Comparison of ENCODE assay signal across 30 cellular contexts in genomic region chr4:184056877-184057276, GRCh38.
"Had no signal": no experiment of that assay in that cellular context is flagged by ENCODE, and none has a peak within 500 bp of the region (broad histone marks: within the 10 kb centered on the region; RNA-seq: fewer than 3 reads in every experiment).

No MANE protein-coding gene starts in this region.

- H3K27me3 ChIP-seq: adrenal gland, body of pancreas, cardiac muscle cell had no signal

- H3K27ac Mint-ChIP-seq: activated CD4-positive, alpha-beta memory T cell treated with anti-CD3 and anti-CD28 coated beads for 36 hours; activated CD8-positive, alpha-beta memory T cell treated with anti-CD3 and anti-CD28 coated beads, Interleukin-2, amount 10 ng/mL, durations not matched to agents 7 days and 5 days; activated CD8-positive, alpha-beta T cell treated with anti-CD3 and anti-CD28 coated beads, Interleukin-2, amount 10 ng/mL, durations not matched to agents 7 days and 5 days; activated naive CD4-positive, alpha-beta T cell treated with anti-CD3 and anti-CD28 coated beads for 36 hours; activated naive CD4-positive, alpha-beta T cell treated with anti-CD3 and anti-CD28 coated beads, Interleukin-2, amount 50 U/mL, for 24 hours; activated naive CD8-positive, alpha-beta T cell treated with anti-CD3 and anti-CD28 coated beads for 36 hours; activated naive CD8-positive, alpha-beta T cell treated with anti-CD3 and anti-CD28 coated beads, Interleukin-2, amount 50 U/mL, for 24 hours; activated T-helper 1 cell treated with anti-CD3 and anti-CD28 coated beads, Interleukin-12 subunit alpha, Interleukin-12 subunit beta, Interleukin-2, Interleukin-4 antibody, amounts not matched to agents 30 ng/mL and 10 ng/mL and 1 ng/mL, durations not matched to agents 14 hours and 24 hours and 36 hours; activated T-helper 2 cell treated with anti-CD3 and anti-CD28 coated beads, Interferon-gamma antibody, Interleukin-2, Interleukin-4, amounts not matched to agents 10 μg/mL and 5 μg/mL and 100 μg/mL, durations not matched to agents 14 hours and 24 hours and 36 hours; WTC11 had no signal

- H3K4me1 ChIP-seq: adrenal gland, body of pancreas had no signal

- H3K27ac ChIP-seq: adrenal gland, body of pancreas, cardiac muscle cell, VCaP had no signal

- DNase-seq: activated CD4-positive, alpha-beta memory T cell treated with anti-CD3 and anti-CD28 coated beads for 36 hours; activated CD4-positive, alpha-beta T cell treated with anti-CD3 and anti-CD28 coated beads for 48 hours; activated CD8-positive, alpha-beta memory T cell treated with anti-CD3 and anti-CD28 coated beads, Interleukin-2, amount 10 ng/mL, durations not matched to agents 7 days and 5 days; activated CD8-positive, alpha-beta memory T cell treated with anti-CD3 and anti-CD28 coated beads, Interleukin-2, amount 50 U/mL, for 4 hours; activated CD8-positive, alpha-beta T cell treated with anti-CD3 and anti-CD28 coated beads, Interleukin-2, amount 10 ng/mL, durations not matched to agents 7 days and 5 days; activated effector memory CD4-positive, alpha-beta T cell treated with anti-CD3 and anti-CD28 coated beads, Interleukin-2, amount 50 U/mL, for 16 hours; activated naive CD4-positive, alpha-beta T cell treated with anti-CD3 and anti-CD28 coated beads for 36 hours; activated naive CD8-positive, alpha-beta T cell treated with anti-CD3 and anti-CD28 coated beads for 36 hours; activated naive CD8-positive, alpha-beta T cell treated with anti-CD3 and anti-CD28 coated beads, Interleukin-2, amount 50 U/mL, for 24 hours; activated T-cell treated with anti-CD3 and anti-CD28 coated beads, Interleukin-2, amount 50 U/mL, for 1 hour; activated T-cell treated with anti-CD3 and anti-CD28 coated beads, Interleukin-2, amount 50 U/mL, for 48 hours; adrenal gland; amygdala; aorta; body of pancreas; central memory CD4-positive, alpha-beta T cell; cerebellar nuclear complex; effector CD8-positive, alpha-beta T cell; foreskin fibroblast; head of caudate nucleus; T-helper 2 cell had no signal

- H3K4me1 Mint-ChIP-seq: activated CD8-positive, alpha-beta memory T cell treated with anti-CD3 and anti-CD28 coated beads, Interleukin-2, amount 10 ng/mL, durations not matched to agents 7 days and 5 days; activated naive CD4-positive, alpha-beta T cell treated with anti-CD3 and anti-CD28 coated beads, Interleukin-2, amount 50 U/mL, for 24 hours; activated naive CD8-positive, alpha-beta T cell treated with anti-CD3 and anti-CD28 coated beads for 36 hours; activated naive CD8-positive, alpha-beta T cell treated with anti-CD3 and anti-CD28 coated beads, Interleukin-2, amount 50 U/mL, for 24 hours had no signal

- H3K36me3 ChIP-seq: adrenal gland, cardiac muscle cell had no signal

- H3K4me3 ChIP-seq: adrenal gland, body of pancreas, cardiac muscle cell had no signal

- H3K27me3 Mint-ChIP-seq: activated naive CD8-positive, alpha-beta T cell treated with anti-CD3 and anti-CD28 coated beads, Interleukin-2, amount 50 U/mL, for 24 hours had no signal

- H3K4me3 Mint-ChIP-seq: activated CD4-positive, alpha-beta memory T cell treated with anti-CD3 and anti-CD28 coated beads for 36 hours; activated CD8-positive, alpha-beta memory T cell treated with anti-CD3 and anti-CD28 coated beads, Interleukin-2, amount 10 ng/mL, durations not matched to agents 7 days and 5 days; activated CD8-positive, alpha-beta T cell treated with anti-CD3 and anti-CD28 coated beads, Interleukin-2, amount 10 ng/mL, durations not matched to agents 7 days and 5 days; activated naive CD4-positive, alpha-beta T cell treated with anti-CD3 and anti-CD28 coated beads for 36 hours; activated naive CD4-positive, alpha-beta T cell treated with anti-CD3 and anti-CD28 coated beads, Interleukin-2, amount 50 U/mL, for 24 hours; activated naive CD8-positive, alpha-beta T cell treated with anti-CD3 and anti-CD28 coated beads for 36 hours; activated naive CD8-positive, alpha-beta T cell treated with anti-CD3 and anti-CD28 coated beads, Interleukin-2, amount 50 U/mL, for 24 hours; activated T-helper 1 cell treated with anti-CD3 and anti-CD28 coated beads, Interleukin-12 subunit alpha, Interleukin-12 subunit beta, Interleukin-2, Interleukin-4 antibody, amounts not matched to agents 30 ng/mL and 10 ng/mL and 1 ng/mL, durations not matched to agents 14 hours and 24 hours and 36 hours; WTC11 had no signal

- ATAC-seq: activated CD8-positive, alpha-beta memory T cell treated with anti-CD3 and anti-CD28 coated beads, Interleukin-2, amount 10 ng/mL, durations not matched to agents 7 days and 5 days; activated CD8-positive, alpha-beta T cell treated with anti-CD3 and anti-CD28 coated beads, Interleukin-2, amount 10 ng/mL, durations not matched to agents 7 days and 5 days; activated naive CD8-positive, alpha-beta T cell treated with anti-CD3 and anti-CD28 coated beads, Interleukin-2, amount 50 U/mL, for 24 hours; body of pancreas; esophagus mucosa; WTC11 had no signal

- H3K9me3 Mint-ChIP-seq: activated CD4-positive, alpha-beta memory T cell treated with anti-CD3 and anti-CD28 coated beads for 36 hours; activated naive CD4-positive, alpha-beta T cell treated with anti-CD3 and anti-CD28 coated beads for 36 hours; activated naive CD8-positive, alpha-beta T cell treated with anti-CD3 and anti-CD28 coated beads for 36 hours; activated naive CD8-positive, alpha-beta T cell treated with anti-CD3 and anti-CD28 coated beads, Interleukin-2, amount 50 U/mL, for 24 hours; activated T-helper 1 cell treated with anti-CD3 and anti-CD28 coated beads, Interleukin-12 subunit alpha, Interleukin-12 subunit beta, Interleukin-2, Interleukin-4 antibody, amounts not matched to agents 30 ng/mL and 10 ng/mL and 1 ng/mL, durations not matched to agents 14 hours and 24 hours and 36 hours; activated T-helper 2 cell treated with anti-CD3 and anti-CD28 coated beads, Interferon-gamma antibody, Interleukin-2, Interleukin-4, amounts not matched to agents 10 μg/mL and 5 μg/mL and 100 μg/mL, durations not matched to agents 14 hours and 24 hours and 36 hours; WTC11 had no signal

- H3K36me3 Mint-ChIP-seq: activated CD4-positive, alpha-beta memory T cell treated with anti-CD3 and anti-CD28 coated beads for 36 hours; activated CD8-positive, alpha-beta memory T cell treated with anti-CD3 and anti-CD28 coated beads, Interleukin-2, amount 10 ng/mL, durations not matched to agents 7 days and 5 days; activated naive CD4-positive, alpha-beta T cell treated with anti-CD3 and anti-CD28 coated beads, Interleukin-2, amount 50 U/mL, for 24 hours; activated naive CD8-positive, alpha-beta T cell treated with anti-CD3 and anti-CD28 coated beads for 36 hours; WTC11 had no signal

- FAIRE-seq: frontal cortex, TTC549 had no signal

- H3K9me3 ChIP-seq: adrenal gland, body of pancreas had no signal
